1 cellular context compared by ENCODE assay signal in the genomic region with DNA sequence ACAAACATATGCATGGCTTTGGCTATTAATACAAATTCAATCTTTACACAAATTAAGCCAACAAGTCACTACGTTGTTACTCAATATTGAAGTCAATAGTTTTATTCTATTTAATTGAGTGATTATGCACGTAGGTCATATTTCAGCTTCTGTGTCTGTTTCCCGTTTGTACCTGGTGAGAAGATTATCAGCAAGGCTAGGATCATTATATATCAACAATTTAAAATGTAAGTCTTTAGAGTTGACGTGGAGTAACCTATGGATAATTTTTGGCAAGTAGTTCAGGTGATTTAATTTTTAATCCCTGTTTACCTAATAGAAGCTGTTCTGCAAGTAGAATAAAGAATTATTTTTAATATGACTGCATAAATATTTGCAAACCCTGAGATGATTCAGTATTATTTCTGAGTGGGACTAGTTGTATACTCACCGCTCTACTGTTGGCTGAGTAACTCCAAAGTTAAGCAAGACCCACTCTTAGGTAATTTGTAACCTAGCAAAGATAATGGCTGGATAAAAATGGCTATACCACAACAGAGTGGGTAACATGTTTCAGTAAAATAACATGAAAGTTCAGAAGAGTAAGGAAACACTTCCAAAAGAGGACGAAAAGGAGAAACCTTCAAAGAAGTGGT.
TF ChIP-seq lines count a peak whose summit lies in the region.

No MANE protein-coding gene starts in this region.

TF ChIP-seq in SK-N-SH, 30 proteins besides CTCF, POLR2A, EP300 and RAD21:
- TF ChIP-seq FOXJ3 (CRISPR knock-in tag; IDR thresholded peaks at IDR 0.05) (no peak), ELF1 (IDR thresholded peaks at IDR 0.05) (no peak), CHD2 (IDR thresholded peaks at IDR 0.05; ENCODE audit: low read length, partially characterized antibody) (no peak), POLR2AphosphoS5 (IDR thresholded peaks at IDR 0.05; ENCODE audit: low read depth, low read length) (no peak), NFIC (IDR thresholded peaks at IDR 0.05; ENCODE audit: borderline replicate concordance) (no peak), TAF1 (IDR thresholded peaks at IDR 0.05; ENCODE audit: borderline replicate concordance, low read depth, low read length) (no peak), FOSL2 (IDR thresholded peaks at IDR 0.05; ENCODE audit: borderline replicate concordance, low read depth) (no peak), FOXM1 (IDR thresholded peaks at IDR 0.05; ENCODE audit: low read depth) (no peak), SMC3 (IDR thresholded peaks at IDR 0.05; ENCODE audit: low read depth, low read length) (no peak), GATA2 (CRISPR knock-in tag; IDR thresholded peaks at IDR 0.05) (no peak)
- TF ChIP-seq, protein P1, sequence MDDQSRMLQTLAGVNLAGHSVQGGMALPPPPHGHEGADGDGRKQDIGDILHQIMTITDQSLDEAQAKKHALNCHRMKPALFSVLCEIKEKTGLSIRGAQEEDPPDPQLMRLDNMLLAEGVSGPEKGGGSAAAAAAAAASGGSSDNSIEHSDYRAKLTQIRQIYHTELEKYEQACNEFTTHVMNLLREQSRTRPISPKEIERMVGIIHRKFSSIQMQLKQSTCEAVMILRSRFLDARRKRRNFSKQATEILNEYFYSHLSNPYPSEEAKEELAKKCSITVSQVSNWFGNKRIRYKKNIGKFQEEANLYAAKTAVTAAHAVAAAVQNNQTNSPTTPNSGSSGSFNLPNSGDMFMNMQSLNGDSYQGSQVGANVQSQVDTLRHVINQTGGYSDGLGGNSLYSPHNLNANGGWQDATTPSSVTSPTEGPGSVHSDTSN (IDR thresholded peaks at IDR 0.05): no peak
- TF ChIP-seq, protein P2, sequence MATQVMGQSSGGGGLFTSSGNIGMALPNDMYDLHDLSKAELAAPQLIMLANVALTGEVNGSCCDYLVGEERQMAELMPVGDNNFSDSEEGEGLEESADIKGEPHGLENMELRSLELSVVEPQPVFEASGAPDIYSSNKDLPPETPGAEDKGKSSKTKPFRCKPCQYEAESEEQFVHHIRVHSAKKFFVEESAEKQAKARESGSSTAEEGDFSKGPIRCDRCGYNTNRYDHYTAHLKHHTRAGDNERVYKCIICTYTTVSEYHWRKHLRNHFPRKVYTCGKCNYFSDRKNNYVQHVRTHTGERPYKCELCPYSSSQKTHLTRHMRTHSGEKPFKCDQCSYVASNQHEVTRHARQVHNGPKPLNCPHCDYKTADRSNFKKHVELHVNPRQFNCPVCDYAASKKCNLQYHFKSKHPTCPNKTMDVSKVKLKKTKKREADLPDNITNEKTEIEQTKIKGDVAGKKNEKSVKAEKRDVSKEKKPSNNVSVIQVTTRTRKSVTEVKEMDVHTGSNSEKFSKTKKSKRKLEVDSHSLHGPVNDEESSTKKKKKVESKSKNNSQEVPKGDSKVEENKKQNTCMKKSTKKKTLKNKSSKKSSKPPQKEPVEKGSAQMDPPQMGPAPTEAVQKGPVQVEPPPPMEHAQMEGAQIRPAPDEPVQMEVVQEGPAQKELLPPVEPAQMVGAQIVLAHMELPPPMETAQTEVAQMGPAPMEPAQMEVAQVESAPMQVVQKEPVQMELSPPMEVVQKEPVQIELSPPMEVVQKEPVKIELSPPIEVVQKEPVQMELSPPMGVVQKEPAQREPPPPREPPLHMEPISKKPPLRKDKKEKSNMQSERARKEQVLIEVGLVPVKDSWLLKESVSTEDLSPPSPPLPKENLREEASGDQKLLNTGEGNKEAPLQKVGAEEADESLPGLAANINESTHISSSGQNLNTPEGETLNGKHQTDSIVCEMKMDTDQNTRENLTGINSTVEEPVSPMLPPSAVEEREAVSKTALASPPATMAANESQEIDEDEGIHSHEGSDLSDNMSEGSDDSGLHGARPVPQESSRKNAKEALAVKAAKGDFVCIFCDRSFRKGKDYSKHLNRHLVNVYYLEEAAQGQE (IDR thresholded peaks at IDR 0.05; ENCODE audit: low read depth, low read length): no peak
